In the genomic region with DNA sequence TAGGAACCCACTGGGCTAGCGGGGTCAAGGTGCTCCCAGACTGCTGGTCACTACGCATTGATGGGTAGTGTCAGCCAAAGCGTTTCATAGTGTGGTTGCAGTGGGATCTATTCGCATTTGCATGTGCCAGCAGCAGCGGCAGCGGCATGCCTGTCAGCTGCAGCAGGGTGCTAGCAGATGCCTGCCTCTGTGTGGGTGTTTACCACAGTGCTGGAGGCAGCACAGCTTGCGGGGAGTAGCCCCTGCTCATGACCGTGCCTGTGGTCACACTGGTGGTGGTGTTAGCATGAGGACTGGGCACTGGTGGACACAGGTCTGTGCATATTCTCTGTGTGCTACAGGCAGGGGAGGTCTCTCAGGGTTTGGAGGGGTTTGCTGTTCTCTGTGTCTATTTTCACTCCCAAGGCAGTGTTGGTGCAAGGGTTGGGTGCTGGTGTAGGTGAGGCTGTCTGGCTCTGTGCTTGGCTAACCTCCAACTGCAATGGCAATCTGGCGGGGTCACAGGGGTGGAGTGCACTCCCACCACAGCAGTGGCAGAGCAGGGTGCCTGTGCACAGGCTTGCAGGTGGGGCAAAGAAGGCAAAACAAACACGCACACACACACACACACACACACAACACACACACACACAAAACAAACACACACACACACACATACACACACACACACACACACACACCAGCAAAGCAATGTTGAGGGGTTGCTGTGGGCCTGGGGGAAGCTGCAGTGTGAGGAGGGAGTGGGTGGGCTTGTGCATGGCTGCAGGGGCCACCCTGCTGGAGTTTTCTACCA, we compare ENCODE assay signal across 27 cellular contexts.
"Had no signal": no experiment of that assay in that cellular context is flagged by ENCODE, and none has a peak within 500 bp of the region (broad histone marks: within the 10 kb centered on the region; RNA-seq: fewer than 3 reads in every experiment).

No MANE protein-coding gene starts in this region.

- H3K4me3 ChIP-seq: SJCRH30 had no signal

- H3K27me3 ChIP-seq: brain microvascular endothelial cell, SJCRH30 had no signal

- H3K27ac ChIP-seq: brain microvascular endothelial cell, SJCRH30, VCaP had no signal

- H3K9me3 ChIP-seq: SJCRH30, SK-N-SH had no signal

- H3K4me2 ChIP-seq: SK-N-SH had no signal

- DNase-seq: activated CD4-positive, alpha-beta memory T cell treated with anti-CD3 and anti-CD28 coated beads, Interleukin-2, amount 10 ng/mL, durations not matched to agents 7 days and 5 days; activated CD4-positive, alpha-beta T cell treated with anti-CD3 and anti-CD28 coated beads, Interleukin-2, amount 50 U/mL, for 1 hour; activated CD4-positive, CD25-positive, alpha-beta regulatory T cell; activated gamma-delta T cell; activated naive CD4-positive, alpha-beta T cell treated with anti-CD3 and anti-CD28 coated beads for 36 hours; activated T-cell treated with anti-CD3 and anti-CD28 coated beads for 4 hours; activated T-cell treated with anti-CD3 and anti-CD28 coated beads, Interleukin-2, amount 50 U/mL, for 48 hours; brain microvascular endothelial cell; cerebellar nuclear complex; KBM-7; NCI-H1048; NCI-H1417 treated with DMSO at 0.1 percent for 48 hours; NCI-H187; NCI-H2081; NCI-H446; NCI-H524; NCI-H748 treated with DMSO at 0.1 percent for 48 hours; NK-92 treated with Interleukin-12 subunit alpha and Interleukin-12 subunit beta, amount 100 ng/mL, for 24 hours; OCI-M1; Right ventricle myocardium superior; RPMI8226; SJCRH30; SK-N-SH; T-helper 1 cell had no signal

- H3K4me1 ChIP-seq: SJCRH30 had no signal

- ATAC-seq: activated T-helper 17 cell treated with anti-CD3 and anti-CD28 coated beads, Interleukin-2, amount 50 U/mL, for 72 hours; Panc1 had no signal

- H3K36me3 ChIP-seq: brain microvascular endothelial cell, SJCRH30 had no signal

- H3K9ac ChIP-seq: SK-N-SH had no signal
